ENCODE assay signal across 8 cellular contexts in genomic region chr1:202806845-202807366, GRCh38. TPM values are rescaled to one million over a fixed set of nuclear protein-coding genes. Genes with fewer than 3 reads are reported as not detected.
DNase-seq lines count a peak whose midpoint lies in the region; ATAC-seq and TF ChIP-seq lines count a peak whose summit lies in the region.

No MANE protein-coding gene starts in this region.

- no peaks in the 10 kb centered on the region for H4K20me1 ChIP-seq in OCI-LY1 (ENCODE audit: insufficient read depth, low read length)

- H3K27me3 ChIP-seq in OCI-LY1 (ENCODE audit: insufficient read depth, low read length) (no peaks in the 10 kb centered on the region), iPS-20b (ENCODE audit: insufficient read depth, low read length) (peaks cover 25% of the 10 kb centered on the region), skeletal muscle tissue (ENCODE audit: control insufficient read depth in 3 of 3, insufficient read depth in 3 of 3, low read length in 3 of 3) (peaks cover 0 to 9% (median 0%) of the 10 kb centered on the region in 3 donors)

- TF ChIP-seq CTCF in OCI-LY1 (IDR thresholded peaks at IDR 0.05; ENCODE audit: low read length), result no peak

- H3K4me3 ChIP-seq in OCI-LY1 (ENCODE audit: low read depth, low read length, poor library complexity, severe bottlenecking), result peak overlapping the region; percentile 67
- peak overlapping the region; percentile 86 for H3K4me3 ChIP-seq in iPS-20b (ENCODE audit: low read length)
- peak overlapping the region; percentile 75 to 95 (median 85) for H3K4me3 ChIP-seq in skeletal muscle tissue (ENCODE audit: low read length in 3 of 3)

- no peak overlapping the region for H3K27ac ChIP-seq in OCI-LY1 (ENCODE audit: low read depth, low read length, poor library complexity, severe bottlenecking)
- H3K27ac ChIP-seq in iPS-20b (ENCODE audit: low read length), result no peak overlapping the region
- peak overlapping the region; percentile 30 for H3K27ac ChIP-seq in skeletal muscle tissue (ENCODE audit: low read depth, low read length)

- H3K4me2 ChIP-seq in OCI-LY1 (ENCODE audit: low read length), result peak overlapping the region; percentile 78; the same call in 1 of the 2 replicates

- DNase-seq in DMS79 treated with DMSO at 0.1 percent for 48 hours (lab: John Stamatoyannopoulos, UW) (peak; percentile 36), DMS79 (lab: John Stamatoyannopoulos, UW) (no peak), astrocyte of the hippocampus (ENCODE audit: low read depth, low spot score) (peak; percentile 55), COLO829 (ENCODE audit: low spot score) (no peak)

- H3K9me3 ChIP-seq in OCI-LY1 (ENCODE audit: low read length) (no peaks in the 10 kb centered on the region), iPS-20b (ENCODE audit: insufficient read depth, low read depth, low read length) (no peaks in the 10 kb centered on the region), skeletal muscle tissue (ENCODE audit: control insufficient read depth in 3 of 3, low read length in 3 of 3) (no peaks in the 10 kb centered on the region)

- H3K9me2 ChIP-seq in OCI-LY1 (ENCODE audit: low read depth, low read length), result no peaks in the 10 kb centered on the region

- H3K36me3 ChIP-seq in OCI-LY1 (ENCODE audit: insufficient read depth, low read length) (no peaks in the 10 kb centered on the region), iPS-20b (ENCODE audit: insufficient read depth, low read depth, low read length) (no peaks in the 10 kb centered on the region), skeletal muscle tissue (ENCODE audit: control insufficient read depth in 3 of 3, insufficient read depth in 3 of 3, low read length in 3 of 3) (no peaks in the 10 kb centered on the region)

- no peaks in the 10 kb centered on the region for H3F3A ChIP-seq in OCI-LY1 (ENCODE audit: insufficient read depth, low read length)

- H2AFZ ChIP-seq in OCI-LY1 (ENCODE audit: low read length), result no peak overlapping the region

- peaks cover 20% of the 10 kb centered on the region for H3K4me1 ChIP-seq in OCI-LY1 (ENCODE audit: insufficient read depth, low read length, severe bottlenecking)
- H3K4me1 ChIP-seq in iPS-20b (ENCODE audit: insufficient read depth, low read length), result peaks cover 23% of the 10 kb centered on the region
- peaks cover 18 to 23% (median 18%) of the 10 kb centered on the region in 3 donors for H3K4me1 ChIP-seq in skeletal muscle tissue (ENCODE audit: control insufficient read depth in 3 of 3, insufficient read depth in 3 of 3, low read length in 3 of 3)

- H3K9ac ChIP-seq in OCI-LY1 (ENCODE audit: low read length) (no peak overlapping the region), iPS-20b (ENCODE audit: low read depth, low read length) (peak overlapping the region; percentile 94), skeletal muscle tissue (ENCODE audit: low read depth in 1 of 3, low read length in 3 of 3) (peak overlapping the region; percentile 65 to 79 (median 75))

- ATAC-seq in HG03378 (IDR thresholded peaks at IDR 0.05; ENCODE audit: unreplicated experiment), result no peak

- H3K79me2 ChIP-seq in OCI-LY1 (ENCODE audit: insufficient read depth, low read length), result no peaks in the 10 kb centered on the region

RNA-seq across cellular contexts. Expression of gene KDM5B, which starts 1.3 kb away (rescaled TPM):
- 93.4 TPM for total RNA-seq in skeletal muscle tissue

RNA-seq across cellular contexts. Expression of gene PCAT6, which starts 3.8 kb away (rescaled TPM):
- not detected for total RNA-seq in skeletal muscle tissue

Comparison
In these comparisons a context has a peak if more than half of its experiments do, and no peak if none do; other contexts are left out.
1. DNase-seq: peak in DMS79 treated with DMSO at 0.1 percent for 48 hours (single experiment) and astrocyte of the hippocampus (single experiment); none in DMS79 (single experiment) and COLO829 (single experiment).
2. Peak in every context shown above with its lines, with median percentiles within 50 percentile points of each other: H3K4me3 ChIP-seq.